8 cellular contexts compared by ENCODE assay signal in genomic region chr21:33478858-33479678, GRCh38. TPM values are rescaled to one million over a fixed set of nuclear protein-coding genes. Genes with fewer than 3 reads are reported as not detected.
A peak's percentile ranks its signal among the peaks of the same experiment; 100 is the strongest.
DNase-seq lines count a peak whose midpoint lies in the region; ATAC-seq and TF ChIP-seq lines count a peak whose summit lies in the region.

No MANE protein-coding gene starts in this region.

- no peaks in the 10 kb centered on the region for H3K27me3 ChIP-seq in ovary

- TF ChIP-seq POLR2A in ovary (IDR thresholded peaks at IDR 0.05), result no peak

- peak overlapping the region; percentile 78 to 94 for H3K27ac ChIP-seq in ovary

- DNase-seq in AG20443 (ENCODE audit: low spot score) (peak; percentile 73), RPMI7951 (ENCODE audit: low read depth) (peak; percentile 22), head of caudate nucleus (peak in 33 of 42 donors; percentile 7 to 65 (median 32)), ovary (peak in 4 of 5 donors; percentile 32 to 57 (median 50)), OCI-M2 (lab: John Stamatoyannopoulos, UW; ENCODE audit: unreplicated experiment) (no peak)
- DNase-seq in activated naive CD4-positive, alpha-beta T cell treated with anti-CD3 and anti-CD28 coated beads, Interleukin-2, amount 10 ng/mL, durations not matched to agents 7 days and 5 days, result peak; percentile 62

- peaks cover 7% of the 10 kb centered on the region for H3K4me1 ChIP-seq in ovary (ENCODE audit: insufficient read depth)

- no peak for TF ChIP-seq EP300 in ovary (IDR thresholded peaks at IDR 0.05)

- CTCF ChIA-PET in activated naive CD4-positive, alpha-beta T cell treated with anti-CD3 and anti-CD28 coated beads, Interleukin-2, amount 10 ng/mL, durations not matched to agents 7 days and 5 days (lab: Charles Lee), result interaction anchor here (0.6 to 3.0 kb wide), 3 partner anchors 12 to 81 kb away, joined by 3 to 9 read pairs (median 3); partner anchors contain the start of gene DNAJC28

- peaks cover 27% of the 10 kb centered on the region for H3K4me1 Mint-ChIP-seq in activated naive CD4-positive, alpha-beta T cell treated with anti-CD3 and anti-CD28 coated beads, Interleukin-2, amount 10 ng/mL, durations not matched to agents 7 days and 5 days

- H3K27me3 Mint-ChIP-seq in activated naive CD4-positive, alpha-beta T cell treated with anti-CD3 and anti-CD28 coated beads, Interleukin-2, amount 10 ng/mL, durations not matched to agents 7 days and 5 days, result peaks cover 14% of the 10 kb centered on the region

- H3K4me3 Mint-ChIP-seq in activated naive CD4-positive, alpha-beta T cell treated with anti-CD3 and anti-CD28 coated beads, Interleukin-2, amount 10 ng/mL, durations not matched to agents 7 days and 5 days, result peak overlapping the region; percentile 88

- intact Hi-C loops in head of caudate nucleus (cut with DNase I) (no loop called here), ovary (cut with DNase I) (no loop called here)

- ATAC-seq in GM19023 (IDR thresholded peaks at IDR 0.05; ENCODE audit: unreplicated experiment) (peak; percentile 29), HG03280 (IDR thresholded peaks at IDR 0.05; ENCODE audit: unreplicated experiment) (peak; percentile 26)

- peaks cover 7% of the 10 kb centered on the region for H3K36me3 Mint-ChIP-seq in activated naive CD4-positive, alpha-beta T cell treated with anti-CD3 and anti-CD28 coated beads, Interleukin-2, amount 10 ng/mL, durations not matched to agents 7 days and 5 days

- 0 to 1% (median 1%) methylated on average over 37 to 69 of the region's 69 CpGs for WGBS in ovary, 3 donors

- peak overlapping the region; percentile 96 for H3K4me3 ChIP-seq in ovary

- no peaks in the 10 kb centered on the region for H3K9me3 Mint-ChIP-seq in activated naive CD4-positive, alpha-beta T cell treated with anti-CD3 and anti-CD28 coated beads, Interleukin-2, amount 10 ng/mL, durations not matched to agents 7 days and 5 days

- H3K36me3 ChIP-seq in ovary, result no peaks in the 10 kb centered on the region

- H3K9me3 ChIP-seq in ovary, result no peaks in the 10 kb centered on the region

- no peak for TF ChIP-seq CTCF in ovary (IDR thresholded peaks at IDR 0.05)

- H3K27ac Mint-ChIP-seq in activated naive CD4-positive, alpha-beta T cell treated with anti-CD3 and anti-CD28 coated beads, Interleukin-2, amount 10 ng/mL, durations not matched to agents 7 days and 5 days, result peak overlapping the region; percentile 94

RNA-seq across cellular contexts. Expression of gene TMEM50B, which starts 0.7 kb away (rescaled TPM):
- 35.9 and 37.3 TPM in 2 replicates for total RNA-seq in RPMI7951 (2014; rRNA removed; shearing (Covaris generic))
- 100 to 1,000 TPM in 1 of 7 donors, 10 to 100 TPM in 6; 58.9 to 122 (median 81.1) TPM for total RNA-seq in ovary
- polyA plus RNA-seq in ovary, result 10 to 100 TPM; 50.1 to 75.4 TPM

RNA-seq across cellular contexts. Expression of gene DNAJC28, which starts 12.4 kb away (rescaled TPM):
- total RNA-seq in RPMI7951 (2014; rRNA removed; shearing (Covaris generic)), result 2.0 and 2.6 TPM in 2 replicates
- total RNA-seq in ovary, result 1 to 10 TPM in 4 of 7 donors, under 1 TPM in 3; 0.34 to 1.7 (median 1.2) TPM
- polyA plus RNA-seq in ovary, result 1 to 10 TPM in 1 of 2 donors, under 1 TPM in 1; 0.62 to 2.6 TPM
